Comparison of ENCODE assay signal across 1 cellular context in the genomic region with DNA sequence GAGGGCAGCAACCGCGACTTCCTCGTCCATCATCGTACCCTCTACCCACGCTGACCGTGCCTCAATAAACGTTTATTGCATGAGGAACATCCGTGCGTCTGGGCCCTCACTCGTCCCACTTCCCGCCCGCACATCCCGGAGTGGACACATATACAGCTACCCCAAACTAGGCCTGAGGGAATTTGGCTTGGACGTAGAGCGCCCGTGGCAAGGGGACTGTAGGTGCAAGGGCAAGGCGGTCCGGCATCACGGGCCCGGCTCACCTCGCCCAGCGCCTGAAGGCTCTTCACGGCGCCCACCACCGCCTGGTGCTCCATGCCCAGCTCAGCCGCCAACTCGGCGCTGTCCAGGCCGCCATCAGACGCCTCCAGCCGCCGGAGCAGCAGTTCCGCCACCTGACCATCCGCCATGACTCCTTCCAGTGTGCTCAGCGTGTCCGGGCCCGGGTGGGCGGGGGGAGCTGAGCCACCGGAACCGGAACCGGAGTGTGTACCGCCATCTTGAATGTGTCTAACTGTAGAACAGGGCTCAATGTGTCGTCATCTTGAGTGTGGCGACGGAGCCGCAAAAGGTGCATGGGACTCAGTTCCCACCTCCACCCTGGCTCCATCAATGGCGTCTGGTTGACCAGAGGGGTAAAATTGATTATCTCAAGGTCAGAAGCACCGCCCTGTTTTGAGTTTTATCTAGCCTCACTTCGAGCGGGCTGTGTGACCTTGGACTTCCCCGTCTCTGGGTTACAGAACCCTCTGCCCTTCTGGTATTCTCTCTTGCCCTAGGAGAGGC.
TF ChIP-seq lines count a peak whose summit lies in the region.

A gene (minus strand): TSS at position 425 of the 786 bp plus-strand sequence. CDS start 15 bp downstream, at position 410.

TF ChIP-seq in K562, 482 proteins besides CTCF, POLR2A, EP300 and RAD21 (continued from another document and continues in another):
- TF ChIP-seq, protein P1, sequence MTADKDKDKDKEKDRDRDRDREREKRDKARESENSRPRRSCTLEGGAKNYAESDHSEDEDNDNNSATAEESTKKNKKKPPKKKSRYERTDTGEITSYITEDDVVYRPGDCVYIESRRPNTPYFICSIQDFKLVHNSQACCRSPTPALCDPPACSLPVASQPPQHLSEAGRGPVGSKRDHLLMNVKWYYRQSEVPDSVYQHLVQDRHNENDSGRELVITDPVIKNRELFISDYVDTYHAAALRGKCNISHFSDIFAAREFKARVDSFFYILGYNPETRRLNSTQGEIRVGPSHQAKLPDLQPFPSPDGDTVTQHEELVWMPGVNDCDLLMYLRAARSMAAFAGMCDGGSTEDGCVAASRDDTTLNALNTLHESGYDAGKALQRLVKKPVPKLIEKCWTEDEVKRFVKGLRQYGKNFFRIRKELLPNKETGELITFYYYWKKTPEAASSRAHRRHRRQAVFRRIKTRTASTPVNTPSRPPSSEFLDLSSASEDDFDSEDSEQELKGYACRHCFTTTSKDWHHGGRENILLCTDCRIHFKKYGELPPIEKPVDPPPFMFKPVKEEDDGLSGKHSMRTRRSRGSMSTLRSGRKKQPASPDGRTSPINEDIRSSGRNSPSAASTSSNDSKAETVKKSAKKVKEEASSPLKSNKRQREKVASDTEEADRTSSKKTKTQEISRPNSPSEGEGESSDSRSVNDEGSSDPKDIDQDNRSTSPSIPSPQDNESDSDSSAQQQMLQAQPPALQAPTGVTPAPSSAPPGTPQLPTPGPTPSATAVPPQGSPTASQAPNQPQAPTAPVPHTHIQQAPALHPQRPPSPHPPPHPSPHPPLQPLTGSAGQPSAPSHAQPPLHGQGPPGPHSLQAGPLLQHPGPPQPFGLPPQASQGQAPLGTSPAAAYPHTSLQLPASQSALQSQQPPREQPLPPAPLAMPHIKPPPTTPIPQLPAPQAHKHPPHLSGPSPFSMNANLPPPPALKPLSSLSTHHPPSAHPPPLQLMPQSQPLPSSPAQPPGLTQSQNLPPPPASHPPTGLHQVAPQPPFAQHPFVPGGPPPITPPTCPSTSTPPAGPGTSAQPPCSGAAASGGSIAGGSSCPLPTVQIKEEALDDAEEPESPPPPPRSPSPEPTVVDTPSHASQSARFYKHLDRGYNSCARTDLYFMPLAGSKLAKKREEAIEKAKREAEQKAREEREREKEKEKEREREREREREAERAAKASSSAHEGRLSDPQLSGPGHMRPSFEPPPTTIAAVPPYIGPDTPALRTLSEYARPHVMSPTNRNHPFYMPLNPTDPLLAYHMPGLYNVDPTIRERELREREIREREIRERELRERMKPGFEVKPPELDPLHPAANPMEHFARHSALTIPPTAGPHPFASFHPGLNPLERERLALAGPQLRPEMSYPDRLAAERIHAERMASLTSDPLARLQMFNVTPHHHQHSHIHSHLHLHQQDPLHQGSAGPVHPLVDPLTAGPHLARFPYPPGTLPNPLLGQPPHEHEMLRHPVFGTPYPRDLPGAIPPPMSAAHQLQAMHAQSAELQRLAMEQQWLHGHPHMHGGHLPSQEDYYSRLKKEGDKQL (CRISPR knock-in tag; IDR thresholded peaks at IDR 0.05; ENCODE audit: borderline replicate concordance): 0 out of 2 replicates have a peak, but pooled peaks have one; percentile 64
- TF ChIP-seq HDAC8 (tag; IDR thresholded peaks at IDR 0.05) (no peak), LEF1 (IDR thresholded peaks at IDR 0.05) (no peak), ZNF589 (CRISPR knock-in tag; IDR thresholded peaks at IDR 0.05; ENCODE audit: low read depth) (0 out of 2 replicates have a peak, but pooled peaks have one; percentile 53), ZNF24 (IDR thresholded peaks at IDR 0.05) (no peak), SREBF1 (IDR thresholded peaks at IDR 0.05; ENCODE audit: borderline replicate concordance, low read depth, low read length) (no peak), MECOM (CRISPR knock-in tag; IDR thresholded peaks at IDR 0.05) (no peak), TOE1 (IDR thresholded peaks at IDR 0.05; ENCODE audit: borderline replicate concordance) (no peak), TOE1 (CRISPR knock-in tag; IDR thresholded peaks at IDR 0.05; ENCODE audit: borderline replicate concordance, low read depth) (no peak), ZNF79 (CRISPR knock-in tag; IDR thresholded peaks at IDR 0.05; ENCODE audit: low read depth) (no peak), CBX1 (IDR thresholded peaks at IDR 0.05; ENCODE audit: low read depth) (peak; percentile 55; the same call in 1 of the 2 replicates), SNIP1 (IDR thresholded peaks at IDR 0.05; ENCODE audit: low read depth) (no peak), RCOR1 (IDR thresholded peaks at IDR 0.05; ENCODE audit: borderline replicate concordance in 1 of 2, low read depth in 2 of 2, low read length in 2 of 2) (0 out of 4 replicates have a peak, but pooled peaks of 1 of the 2 experiments have one; percentile 2), ZNF311 (CRISPR knock-in tag; IDR thresholded peaks at IDR 0.05) (no peak), POLR3A (IDR thresholded peaks at IDR 0.05; ENCODE audit: borderline replicate concordance, extremely low read depth, insufficient read depth, insufficient read length) (no peak), NFE2L1 (tag; IDR thresholded peaks at IDR 0.05; ENCODE audit: borderline replicate concordance, low read depth) (no peak), XRCC4 (IDR thresholded peaks at IDR 0.05; ENCODE audit: extremely low read depth, insufficient read depth, insufficient read length) (no peak), RBM22 (IDR thresholded peaks at IDR 0.05; ENCODE audit: low read depth, low read length, poor library complexity, severe bottlenecking) (no peak), HNRNPH1 (optimal IDR thresholded peaks at IDR 0.05; ENCODE audit: low read depth, low read length) (no peak), KAT8 (IDR thresholded peaks at IDR 0.05; ENCODE audit: low read depth) (no peak), NFYB (IDR thresholded peaks at IDR 0.05; ENCODE audit: extremely low read depth, insufficient read length) (no peak), DACH1 (IDR thresholded peaks at IDR 0.05; ENCODE audit: partially characterized antibody) (no peak), HSF4 (CRISPR knock-in tag; IDR thresholded peaks at IDR 0.05; ENCODE audit: borderline replicate concordance) (no peak), CBX3 (IDR thresholded peaks at IDR 0.05; ENCODE audit: borderline replicate concordance in 1 of 2, low read length in 2 of 2) (0 out of 3 replicates have a peak, but pooled peaks of 1 of the 2 experiments have one; percentile 11), HCFC1 (IDR thresholded peaks at IDR 0.05; ENCODE audit: low read depth, low read length) (peak; percentile 97)
- TF ChIP-seq, protein P2, sequence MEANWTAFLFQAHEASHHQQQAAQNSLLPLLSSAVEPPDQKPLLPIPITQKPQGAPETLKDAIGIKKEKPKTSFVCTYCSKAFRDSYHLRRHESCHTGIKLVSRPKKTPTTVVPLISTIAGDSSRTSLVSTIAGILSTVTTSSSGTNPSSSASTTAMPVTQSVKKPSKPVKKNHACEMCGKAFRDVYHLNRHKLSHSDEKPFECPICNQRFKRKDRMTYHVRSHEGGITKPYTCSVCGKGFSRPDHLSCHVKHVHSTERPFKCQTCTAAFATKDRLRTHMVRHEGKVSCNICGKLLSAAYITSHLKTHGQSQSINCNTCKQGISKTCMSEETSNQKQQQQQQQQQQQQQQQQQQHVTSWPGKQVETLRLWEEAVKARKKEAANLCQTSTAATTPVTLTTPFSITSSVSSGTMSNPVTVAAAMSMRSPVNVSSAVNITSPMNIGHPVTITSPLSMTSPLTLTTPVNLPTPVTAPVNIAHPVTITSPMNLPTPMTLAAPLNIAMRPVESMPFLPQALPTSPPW (CRISPR knock-in tag; IDR thresholded peaks at IDR 0.05): peak; percentile 99
- TF ChIP-seq, protein P3, sequence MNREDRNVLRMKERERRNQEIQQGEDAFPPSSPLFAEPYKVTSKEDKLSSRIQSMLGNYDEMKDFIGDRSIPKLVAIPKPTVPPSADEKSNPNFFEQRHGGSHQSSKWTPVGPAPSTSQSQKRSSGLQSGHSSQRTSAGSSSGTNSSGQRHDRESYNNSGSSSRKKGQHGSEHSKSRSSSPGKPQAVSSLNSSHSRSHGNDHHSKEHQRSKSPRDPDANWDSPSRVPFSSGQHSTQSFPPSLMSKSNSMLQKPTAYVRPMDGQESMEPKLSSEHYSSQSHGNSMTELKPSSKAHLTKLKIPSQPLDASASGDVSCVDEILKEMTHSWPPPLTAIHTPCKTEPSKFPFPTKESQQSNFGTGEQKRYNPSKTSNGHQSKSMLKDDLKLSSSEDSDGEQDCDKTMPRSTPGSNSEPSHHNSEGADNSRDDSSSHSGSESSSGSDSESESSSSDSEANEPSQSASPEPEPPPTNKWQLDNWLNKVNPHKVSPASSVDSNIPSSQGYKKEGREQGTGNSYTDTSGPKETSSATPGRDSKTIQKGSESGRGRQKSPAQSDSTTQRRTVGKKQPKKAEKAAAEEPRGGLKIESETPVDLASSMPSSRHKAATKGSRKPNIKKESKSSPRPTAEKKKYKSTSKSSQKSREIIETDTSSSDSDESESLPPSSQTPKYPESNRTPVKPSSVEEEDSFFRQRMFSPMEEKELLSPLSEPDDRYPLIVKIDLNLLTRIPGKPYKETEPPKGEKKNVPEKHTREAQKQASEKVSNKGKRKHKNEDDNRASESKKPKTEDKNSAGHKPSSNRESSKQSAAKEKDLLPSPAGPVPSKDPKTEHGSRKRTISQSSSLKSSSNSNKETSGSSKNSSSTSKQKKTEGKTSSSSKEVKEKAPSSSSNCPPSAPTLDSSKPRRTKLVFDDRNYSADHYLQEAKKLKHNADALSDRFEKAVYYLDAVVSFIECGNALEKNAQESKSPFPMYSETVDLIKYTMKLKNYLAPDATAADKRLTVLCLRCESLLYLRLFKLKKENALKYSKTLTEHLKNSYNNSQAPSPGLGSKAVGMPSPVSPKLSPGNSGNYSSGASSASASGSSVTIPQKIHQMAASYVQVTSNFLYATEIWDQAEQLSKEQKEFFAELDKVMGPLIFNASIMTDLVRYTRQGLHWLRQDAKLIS (CRISPR knock-in tag; IDR thresholded peaks at IDR 0.05): peak; percentile 77
- TF ChIP-seq, protein P4, sequence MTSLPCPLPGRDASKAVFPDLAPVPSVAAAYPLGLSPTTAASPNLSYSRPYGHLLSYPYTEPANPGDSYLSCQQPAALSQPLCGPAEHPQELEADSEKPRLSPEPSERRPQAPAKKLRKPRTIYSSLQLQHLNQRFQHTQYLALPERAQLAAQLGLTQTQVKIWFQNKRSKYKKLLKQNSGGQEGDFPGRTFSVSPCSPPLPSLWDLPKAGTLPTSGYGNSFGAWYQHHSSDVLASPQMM (CRISPR knock-in tag; IDR thresholded peaks at IDR 0.05): no peak
- TF ChIP-seq, protein P5, sequence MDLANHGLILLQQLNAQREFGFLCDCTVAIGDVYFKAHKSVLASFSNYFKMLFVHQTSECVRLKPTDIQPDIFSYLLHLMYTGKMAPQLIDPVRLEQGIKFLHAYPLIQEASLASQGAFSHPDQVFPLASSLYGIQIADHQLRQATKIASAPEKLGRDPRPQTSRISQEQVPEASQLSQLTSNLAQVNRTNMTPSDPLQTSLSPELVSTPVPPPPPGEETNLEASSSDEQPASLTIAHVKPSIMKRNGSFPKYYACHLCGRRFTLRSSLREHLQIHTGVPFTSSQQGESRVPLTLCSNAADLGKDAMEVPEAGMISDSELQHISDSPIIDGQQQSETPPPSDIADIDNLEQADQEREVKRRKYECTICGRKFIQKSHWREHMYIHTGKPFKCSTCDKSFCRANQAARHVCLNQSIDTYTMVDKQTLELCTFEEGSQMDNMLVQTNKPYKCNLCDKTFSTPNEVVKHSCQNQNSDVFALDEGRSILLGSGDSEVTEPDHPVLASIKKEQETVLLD (IDR thresholded peaks at IDR 0.05): no peak
- TF ChIP-seq, protein P6, sequence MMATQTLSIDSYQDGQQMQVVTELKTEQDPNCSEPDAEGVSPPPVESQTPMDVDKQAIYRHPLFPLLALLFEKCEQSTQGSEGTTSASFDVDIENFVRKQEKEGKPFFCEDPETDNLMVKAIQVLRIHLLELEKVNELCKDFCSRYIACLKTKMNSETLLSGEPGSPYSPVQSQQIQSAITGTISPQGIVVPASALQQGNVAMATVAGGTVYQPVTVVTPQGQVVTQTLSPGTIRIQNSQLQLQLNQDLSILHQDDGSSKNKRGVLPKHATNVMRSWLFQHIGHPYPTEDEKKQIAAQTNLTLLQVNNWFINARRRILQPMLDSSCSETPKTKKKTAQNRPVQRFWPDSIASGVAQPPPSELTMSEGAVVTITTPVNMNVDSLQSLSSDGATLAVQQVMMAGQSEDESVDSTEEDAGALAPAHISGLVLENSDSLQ (IDR thresholded peaks at IDR 0.05): peak; percentile 12; the same call in 1 of the 2 replicates
- TF ChIP-seq, protein P7, sequence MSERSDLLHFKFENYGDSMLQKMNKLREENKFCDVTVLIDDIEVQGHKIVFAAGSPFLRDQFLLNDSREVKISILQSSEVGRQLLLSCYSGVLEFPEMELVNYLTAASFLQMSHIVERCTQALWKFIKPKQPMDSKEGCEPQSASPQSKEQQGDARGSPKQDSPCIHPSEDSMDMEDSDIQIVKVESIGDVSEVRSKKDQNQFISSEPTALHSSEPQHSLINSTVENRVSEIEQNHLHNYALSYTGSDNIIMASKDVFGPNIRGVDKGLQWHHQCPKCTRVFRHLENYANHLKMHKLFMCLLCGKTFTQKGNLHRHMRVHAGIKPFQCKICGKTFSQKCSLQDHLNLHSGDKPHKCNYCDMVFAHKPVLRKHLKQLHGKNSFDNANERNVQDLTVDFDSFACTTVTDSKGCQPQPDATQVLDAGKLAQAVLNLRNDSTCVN (CRISPR knock-in tag; IDR thresholded peaks at IDR 0.05): no peak
- TF ChIP-seq, protein P8, sequence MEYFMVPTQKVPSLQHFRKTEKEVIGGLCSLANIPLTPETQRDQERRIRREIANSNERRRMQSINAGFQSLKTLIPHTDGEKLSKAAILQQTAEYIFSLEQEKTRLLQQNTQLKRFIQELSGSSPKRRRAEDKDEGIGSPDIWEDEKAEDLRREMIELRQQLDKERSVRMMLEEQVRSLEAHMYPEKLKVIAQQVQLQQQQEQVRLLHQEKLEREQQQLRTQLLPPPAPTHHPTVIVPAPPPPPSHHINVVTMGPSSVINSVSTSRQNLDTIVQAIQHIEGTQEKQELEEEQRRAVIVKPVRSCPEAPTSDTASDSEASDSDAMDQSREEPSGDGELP (CRISPR knock-in tag; IDR thresholded peaks at IDR 0.05; ENCODE audit: borderline replicate concordance): peak; percentile 90
